In genomic region chrX:78946178-78946896, GRCh38 we compare ENCODE assay signal across 17 cellular contexts. TPM values are rescaled to one million over a fixed set of nuclear protein-coding genes. Genes with fewer than 3 reads are reported as not detected.
DNase-seq lines count a peak whose midpoint lies in the region; ATAC-seq and TF ChIP-seq lines count a peak whose summit lies in the region.
"Had no signal": no experiment of that assay in that cellular context is flagged by ENCODE, and none has a peak within 500 bp of the region (broad histone marks: within the 10 kb centered on the region; RNA-seq: fewer than 3 reads in every experiment).

No MANE protein-coding gene starts in this region.

- H3K4me3 Mint-ChIP-seq in natural killer cell treated with Interleukin-12 subunit alpha and Interleukin-12 subunit beta and Interleukin-15 and Interleukin-18, amount 100 ng/mL, for 72 hours, result peak overlapping the region; percentile 92

- no peaks in the 10 kb centered on the region for H3K36me3 ChIP-seq in GM06990 (ENCODE audit: control insufficient read depth, insufficient read depth, low read length)
- no peaks in the 10 kb centered on the region for H3K36me3 ChIP-seq in KMS-11 (ENCODE audit: insufficient read depth)
- H3K36me3 ChIP-seq: BE2C, thyroid gland had no signal

- H3K27ac Mint-ChIP-seq in activated naive CD4-positive, alpha-beta T cell treated with anti-CD3 and anti-CD28 coated beads, Interleukin-2, amount 50 U/mL, for 72 hours, result peak overlapping the region; percentile 96 to 98
- H3K27ac Mint-ChIP-seq in natural killer cell treated with Interleukin-12 subunit alpha and Interleukin-12 subunit beta and Interleukin-15 and Interleukin-18, amount 100 ng/mL, for 72 hours, result peak overlapping the region; percentile 85 to 89

- peak overlapping the region; percentile 77 for H3K4me2 ChIP-seq in KMS-11

- H3K4me1 Mint-ChIP-seq in natural killer cell treated with Interleukin-12 subunit alpha and Interleukin-12 subunit beta and Interleukin-15 and Interleukin-18, amount 100 ng/mL, for 72 hours (ENCODE audit: low read depth in 2 of 2), result peaks cover 34 to 44% of the 10 kb centered on the region in 2 donors

- H3K36me3 Mint-ChIP-seq in activated naive CD4-positive, alpha-beta T cell treated with anti-CD3 and anti-CD28 coated beads, Interleukin-2, amount 50 U/mL, for 72 hours, result peaks cover 39 to 47% of the 10 kb centered on the region in 2 donors
- H3K36me3 Mint-ChIP-seq in natural killer cell treated with Interleukin-12 subunit alpha and Interleukin-12 subunit beta and Interleukin-15 and Interleukin-18, amount 100 ng/mL, for 72 hours, result no peaks in the 10 kb centered on the region

- no peak for TF ChIP-seq CTCF in GM06990 (IDR thresholded peaks at IDR 0.05; ENCODE audit: insufficient read depth, low read length, poor library complexity, severe bottlenecking)
- no peak for TF ChIP-seq CTCF in KMS-11 (conservative IDR thresholded peaks at IDR 0.05; ENCODE audit: low read depth, low read length)

- H4K20me1 ChIP-seq in KMS-11 (ENCODE audit: insufficient read depth), result no peaks in the 10 kb centered on the region

- peak; percentile 9 to 60 for ATAC-seq in activated naive CD4-positive, alpha-beta T cell treated with anti-CD3 and anti-CD28 coated beads, Interleukin-2, amount 50 U/mL, for 72 hours
- peak; percentile 24 to 81 for ATAC-seq in natural killer cell treated with Interleukin-12 subunit alpha and Interleukin-12 subunit beta and Interleukin-15 and Interleukin-18, amount 100 ng/mL, for 72 hours
- ATAC-seq in GM19035 (IDR thresholded peaks at IDR 0.05; ENCODE audit: unreplicated experiment), result no peak
- ATAC-seq: psoas muscle had no signal

- no peak for DNase-seq in GM06990 (ENCODE audit: extremely low read depth, insufficient read length)
- no peak for DNase-seq in activated naive CD4-positive, alpha-beta T cell treated with anti-CD3 and anti-CD28 coated beads, Interleukin-2, amount 50 U/mL, for 72 hours (ENCODE audit: low spot score in 2 of 2)
- no peak for DNase-seq in natural killer cell treated with Interleukin-12 subunit alpha and Interleukin-12 subunit beta and Interleukin-15 and Interleukin-18, amount 100 ng/mL, for 72 hours (ENCODE audit: low spot score)
- DNase-seq in SHP77 treated with DMSO at 0.1 percent for 48 hours (lab: John Stamatoyannopoulos, UW), result no peak
- DNase-seq in NCI-H1930 (lab: John Stamatoyannopoulos, UW), result no peak
- DNase-seq: activated CD8-positive, alpha-beta memory T cell treated with anti-CD3 and anti-CD28 coated beads for 24 hours; amniotic stem cell; BE2C; Kasumi-1; NCI-H69; psoas muscle; stimulated activated CD4-positive, alpha-beta T cell treated with anti-CD3 and anti-CD28 coated beads, Interleukin-15, amount 100 ng/mL, for 24 hours; T-helper 9 cell; thyroid gland had no signal

- peak overlapping the region; percentile 82; the same call in 1 of the 2 replicates for H3K27ac ChIP-seq in KMS-11
- H3K27ac ChIP-seq: epithelial cell of prostate, psoas muscle, thyroid gland had no signal

- no peak overlapping the region for H3K9ac ChIP-seq in KMS-11

- no peaks in the 10 kb centered on the region for H3K79me2 ChIP-seq in KMS-11 (ENCODE audit: insufficient read depth, low read depth)

- 0 out of 2 replicates have a peak overlapping the region, but pooled peaks have one; percentile 53 for H2AFZ ChIP-seq in KMS-11 (ENCODE audit: low read depth)

- H3K27me3 Mint-ChIP-seq in natural killer cell treated with Interleukin-12 subunit alpha and Interleukin-12 subunit beta and Interleukin-15 and Interleukin-18, amount 100 ng/mL, for 72 hours, result peaks cover 0 to 12% of the 10 kb centered on the region in 2 donors

- H3K4me3 ChIP-seq in GM06990 (replicated peaks; ENCODE audit: low read depth, low read length) (peak overlapping the region; percentile 76), KMS-11 (IDR thresholded peaks at IDR 0.05; ENCODE audit: insufficient read depth, low read depth, low read length) (no peak overlapping the region)
- H3K4me3 ChIP-seq: psoas muscle, thyroid gland had no signal

- H3K4me1 ChIP-seq in KMS-11 (ENCODE audit: low read depth, poor library complexity, severe bottlenecking), result peaks cover 45% of the 10 kb centered on the region
- H3K4me1 ChIP-seq: BE2C, psoas muscle, thyroid gland had no signal

- H3K27me3 ChIP-seq in GM06990 (replicated peaks; ENCODE audit: control insufficient read depth, insufficient read depth, low read length) (no peaks in the 10 kb centered on the region), KMS-11 (ENCODE audit: insufficient read depth, low read depth) (no peaks in the 10 kb centered on the region)
- H3K27me3 ChIP-seq: BE2C, thyroid gland had no signal

- no peaks in the 10 kb centered on the region for H3K9me3 Mint-ChIP-seq in activated naive CD4-positive, alpha-beta T cell treated with anti-CD3 and anti-CD28 coated beads, Interleukin-2, amount 50 U/mL, for 72 hours
- H3K9me3 Mint-ChIP-seq in natural killer cell treated with Interleukin-12 subunit alpha and Interleukin-12 subunit beta and Interleukin-15 and Interleukin-18, amount 100 ng/mL, for 72 hours, result no peaks in the 10 kb centered on the region

RNA-seq across cellular contexts. Expression of gene P2RY10, which starts 1.1 kb away (rescaled TPM):
- total RNA-seq in activated naive CD4-positive, alpha-beta T cell treated with anti-CD3 and anti-CD28 coated beads, Interleukin-2, amount 50 U/mL, for 72 hours, result 10 to 100 TPM; 47.2 to 96.6 TPM
- 10 to 100 TPM; 10.1 to 10.4 TPM for total RNA-seq in natural killer cell treated with Interleukin-12 subunit alpha and Interleukin-12 subunit beta and Interleukin-15 and Interleukin-18, amount 100 ng/mL, for 72 hours

Comparison
In these comparisons a context has a peak if more than half of its experiments do, and no peak if none do; other contexts are left out.
1. RNA of gene P2RY10, which starts 1.1 kb away (total RNA-seq): 47.2 to 96.6 TPM in activated naive CD4-positive, alpha-beta T cell treated with anti-CD3 and anti-CD28 coated beads, Interleukin-2, amount 50 U/mL, for 72 hours; 10.1 to 10.4 TPM in natural killer cell treated with Interleukin-12 subunit alpha and Interleukin-12 subunit beta and Interleukin-15 and Interleukin-18, amount 100 ng/mL, for 72 hours; every median in the first group is over 4 times any median in the second.